In the genomic region with DNA sequence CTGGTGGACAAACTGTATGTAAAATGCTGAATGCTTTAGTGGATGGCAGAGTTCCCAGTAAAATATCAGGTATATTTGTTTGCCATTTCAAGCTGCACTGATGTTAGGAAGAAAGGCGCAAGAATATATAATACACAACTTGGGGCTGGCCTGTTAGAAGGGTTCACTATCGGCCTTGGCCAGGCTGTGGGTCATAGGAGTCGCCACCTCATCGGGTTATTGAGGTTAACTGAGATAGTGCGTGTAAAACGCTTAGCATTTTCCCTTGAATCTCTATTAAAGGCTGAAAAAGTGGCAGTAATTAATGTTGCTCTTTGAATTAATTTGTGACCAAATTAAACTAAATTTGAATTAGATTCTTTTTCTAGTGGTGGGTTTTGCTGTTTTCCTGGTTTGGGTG, we compare ENCODE assay signal across 23 cellular contexts. TPM values are rescaled to one million over a fixed set of nuclear protein-coding genes. Genes with fewer than 3 reads are reported as not detected.
A peak's percentile ranks its signal among the peaks of the same experiment; 100 is the strongest.
DNase-seq lines count a peak whose midpoint lies in the region; ATAC-seq and TF ChIP-seq lines count a peak whose summit lies in the region.
"Had no signal": no experiment of that assay in that cellular context is flagged by ENCODE, and none has a peak within 500 bp of the region (broad histone marks: within the 10 kb centered on the region; RNA-seq: fewer than 3 reads in every experiment).

No MANE protein-coding gene starts in this region.

- no peaks in the 10 kb centered on the region for H3K9me3 Mint-ChIP-seq in natural killer cell
- H3K9me3 Mint-ChIP-seq in natural killer cell treated with Interleukin-12 subunit alpha and Interleukin-12 subunit beta and Interleukin-15 and Interleukin-18, amount 100 ng/mL, for 72 hours = no peaks in the 10 kb centered on the region
- no peaks in the 10 kb centered on the region for H3K9me3 Mint-ChIP-seq in memory B cell
- H3K9me3 Mint-ChIP-seq: activated T-helper 1 cell treated with anti-CD3 and anti-CD28 coated beads, Interleukin-12 subunit alpha, Interleukin-12 subunit beta, Interleukin-2, Interleukin-4 antibody, amounts not matched to agents 30 ng/mL and 10 ng/mL and 1 ng/mL, durations not matched to agents 14 hours and 24 hours and 36 hours; central memory CD8-positive, alpha-beta T cell; GM23338 had no signal

- peaks cover 35 to 40% of the 10 kb centered on the region in 2 donors for H3K4me1 Mint-ChIP-seq in natural killer cell
- peaks cover 42 to 48% of the 10 kb centered on the region in 2 donors for H3K4me1 Mint-ChIP-seq in natural killer cell treated with Interleukin-12 subunit alpha and Interleukin-12 subunit beta and Interleukin-15 and Interleukin-18, amount 100 ng/mL, for 72 hours (ENCODE audit: low read depth in 2 of 2)
- H3K4me1 Mint-ChIP-seq in T-helper 17 cell = peaks cover 73% of the 10 kb centered on the region
- H3K4me1 Mint-ChIP-seq in memory B cell = peaks cover 44% of the 10 kb centered on the region

- no peaks in the 10 kb centered on the region for H3K27me3 Mint-ChIP-seq in natural killer cell (ENCODE audit: low read depth in 2 of 2)
- no peaks in the 10 kb centered on the region for H3K27me3 Mint-ChIP-seq in natural killer cell treated with Interleukin-12 subunit alpha and Interleukin-12 subunit beta and Interleukin-15 and Interleukin-18, amount 100 ng/mL, for 72 hours
- no peaks in the 10 kb centered on the region for H3K27me3 Mint-ChIP-seq in T-helper 17 cell
- H3K27me3 Mint-ChIP-seq in memory B cell = no peaks in the 10 kb centered on the region
- H3K27me3 Mint-ChIP-seq: central memory CD8-positive, alpha-beta T cell had no signal

- H3K36me3 Mint-ChIP-seq in natural killer cell = no peaks in the 10 kb centered on the region
- no peaks in the 10 kb centered on the region for H3K36me3 Mint-ChIP-seq in natural killer cell treated with Interleukin-12 subunit alpha and Interleukin-12 subunit beta and Interleukin-15 and Interleukin-18, amount 100 ng/mL, for 72 hours
- H3K36me3 Mint-ChIP-seq in T-helper 17 cell (ENCODE audit: low read depth) = no peaks in the 10 kb centered on the region
- no peaks in the 10 kb centered on the region for H3K36me3 Mint-ChIP-seq in memory B cell

- no peaks in the 10 kb centered on the region for H3K9me3 ChIP-seq in T-helper 17 cell (ENCODE audit: control insufficient read depth, low read length, poor library complexity, severe bottlenecking)
- H3K9me3 ChIP-seq: esophagus muscularis mucosa, left lung, mucosa of descending colon, SJSA1 had no signal

- H3K27ac Mint-ChIP-seq in natural killer cell (peak overlapping the region; percentile 18 to 56), T-helper 17 cell (peak overlapping the region; percentile 100), memory B cell (peak overlapping the region; percentile 99)
- H3K27ac Mint-ChIP-seq in natural killer cell treated with Interleukin-12 subunit alpha and Interleukin-12 subunit beta and Interleukin-15 and Interleukin-18, amount 100 ng/mL, for 72 hours = no peak overlapping the region
- H3K27ac Mint-ChIP-seq: GM23338 had no signal

- DNase-seq in natural killer cell (no peak), T-helper 17 cell (no peak), memory B cell (ENCODE audit: low spot score in 2 of 2) (no peak), GF-D8 (lab: John Stamatoyannopoulos, UW) (no peak), middle frontal gyrus (ENCODE audit: extremely low spot score, low spot score) (no peak), C1 segment of cervical spinal cord (lab: John Stamatoyannopoulos, UW) (no peak)
- DNase-seq in natural killer cell treated with Interleukin-12 subunit alpha and Interleukin-12 subunit beta and Interleukin-15 and Interleukin-18, amount 100 ng/mL, for 72 hours (ENCODE audit: low spot score) = no peak
- DNase-seq: activated CD4-positive, CD25-positive, alpha-beta regulatory T cell treated with anti-CD3 and anti-CD28 coated beads, Interleukin-2, amount 50 U/mL, for 72 hours; mucosa of descending colon; NCI-H2107; NCI-H524; nucleus accumbens; stimulated activated CD4-positive, alpha-beta T cell treated with anti-CD3 and anti-CD28 coated beads, Interleukin-15, amount 100 ng/mL, for 24 hours had no signal

- no peak for TF ChIP-seq CTCF in natural killer cell (IDR thresholded peaks at IDR 0.05)

- H3K4me3 Mint-ChIP-seq in natural killer cell (no peak overlapping the region), T-helper 17 cell (peak overlapping the region; percentile 58), memory B cell (no peak overlapping the region)
- H3K4me3 Mint-ChIP-seq in natural killer cell treated with Interleukin-12 subunit alpha and Interleukin-12 subunit beta and Interleukin-15 and Interleukin-18, amount 100 ng/mL, for 72 hours = no peak overlapping the region
- H3K4me3 Mint-ChIP-seq: activated T-helper 1 cell treated with anti-CD3 and anti-CD28 coated beads, Interleukin-12 subunit alpha, Interleukin-12 subunit beta, Interleukin-2, Interleukin-4 antibody, amounts not matched to agents 30 ng/mL and 10 ng/mL and 1 ng/mL, durations not matched to agents 14 hours and 24 hours and 36 hours; central memory CD8-positive, alpha-beta T cell; GM23338 had no signal

- ATAC-seq in natural killer cell (no peak), T-helper 17 cell (no peak), memory B cell (ENCODE audit: low read depth) (no peak)
- no peak for ATAC-seq in natural killer cell treated with Interleukin-12 subunit alpha and Interleukin-12 subunit beta and Interleukin-15 and Interleukin-18, amount 100 ng/mL, for 72 hours
- ATAC-seq: GM23338, left lung, mucosa of descending colon had no signal

- intact Hi-C loops in natural killer cell (cut with micrococcal nuclease) = loop anchor here (10.0 kb wide), 1 partner anchor 970 kb away; no protein-coding TSS in a partner anchor

RNA-seq across cellular contexts. Expression of gene FAM118A, which starts 5.1 kb away (rescaled TPM):
- total RNA-seq in natural killer cell (10 to 100 TPM; 42.0 to 67.2 (median 62.6) TPM), T-helper 17 cell (100 to 1,000 TPM; 162 to 200 TPM)
- total RNA-seq in natural killer cell treated with Interleukin-12 subunit alpha and Interleukin-12 subunit beta and Interleukin-15 and Interleukin-18, amount 100 ng/mL, for 72 hours = 100 to 1,000 TPM in 1 of 2 donors, 10 to 100 TPM in 1; 24.9 to 138 TPM

RNA-seq across cellular contexts. Expression of gene UPK3A, which starts 30.0 kb away (rescaled TPM):
- total RNA-seq in natural killer cell (under 1 TPM in 1 of 3 donors, not detected in 2; 0.49 TPM), T-helper 17 cell (under 1 TPM in 1 of 2 donors, not detected in 1; 0.37 TPM)
- total RNA-seq in natural killer cell treated with Interleukin-12 subunit alpha and Interleukin-12 subunit beta and Interleukin-15 and Interleukin-18, amount 100 ng/mL, for 72 hours = not detected
- total RNA-seq: activated T-helper 1 cell treated with anti-CD3 and anti-CD28 coated beads, Interleukin-12 subunit alpha, Interleukin-12 subunit beta, Interleukin-2, Interleukin-4 antibody, amounts not matched to agents 30 ng/mL and 10 ng/mL and 1 ng/mL, durations not matched to agents 14 hours and 24 hours and 36 hours; esophagus muscularis mucosa; glomerular endothelial cell; GM23338; left lung; OCI-LY7; right cardiac atrium; SJSA1; T-helper 2 cell treated with Interferon-gamma antibody and Interleukin-4, amounts not matched to agents 100 ng/mL and 5 ng/mL, for 36 hours had no signal

Comparison
In these comparisons a context has a peak if more than half of its experiments do, and no peak if none do; other contexts are left out.
1. H3K27ac Mint-ChIP-seq: peak in natural killer cell (2 of 2), T-helper 17 cell (single experiment) and memory B cell (single experiment); none in natural killer cell treated with Interleukin-12 subunit alpha and Interleukin-12 subunit beta and Interleukin-15 and Interleukin-18, amount 100 ng/mL, for 72 hours (0 of 2).